ENCODE assay signal across 8 cellular contexts in genomic region chr15:39934415-39935044, GRCh38.
A peak's percentile ranks its signal among the peaks of the same experiment; 100 is the strongest.
DNase-seq lines count a peak whose midpoint lies in the region; TF ChIP-seq lines count a peak whose summit lies in the region.

No MANE protein-coding gene starts in this region.

- H3K27ac ChIP-seq in C4-2B: peak overlapping the region; percentile 89
- H3K27ac ChIP-seq in HEK293 (ENCODE audit: extremely low read depth, low read depth, low read length): peak overlapping the region; percentile 82
- H3K27ac ChIP-seq in WERI-Rb-1: peak overlapping the region; percentile 62

- H3K4me3 ChIP-seq in HEK293 (ENCODE audit: low read depth, low read length) (peak overlapping the region; percentile 78), WERI-Rb-1 (ENCODE audit: low read depth, low read length) (peak overlapping the region; percentile 56), fibroblast of pulmonary artery (replicated peaks; ENCODE audit: low read depth, low read length) (peak overlapping the region; percentile 80), neuron (ENCODE audit: low read length) (peak overlapping the region; percentile 86)

- H3K36me3 ChIP-seq in HEK293 (ENCODE audit: control insufficient read depth in 2 of 2, insufficient read depth in 1 of 2, low read length in 2 of 2) (peaks cover 0 to 14% of the 10 kb centered on the region in 2 experiments; a peak in 1 of 3 replicates), WERI-Rb-1 (no peaks in the 10 kb centered on the region; the same call in 1 of the 2 replicates), neuron (ENCODE audit: insufficient read depth, low read length) (peaks cover 13% of the 10 kb centered on the region)

- no peak for DNase-seq in WERI-Rb-1
- DNase-seq in fibroblast of pulmonary artery (ENCODE audit: low read depth): peak; percentile 29
- no peak for DNase-seq in NCI-H524 treated with DMSO at 0.1 percent for 48 hours (lab: John Stamatoyannopoulos, UW)
- DNase-seq in HCEC 1CT: no peak
- DNase-seq in activated CD4-positive, CD25-positive, alpha-beta regulatory T cell (lab: John Stamatoyannopoulos, UW): no peak

- H3K27me3 ChIP-seq in WERI-Rb-1 (ENCODE audit: insufficient read depth, low read depth, severe bottlenecking): no peaks in the 10 kb centered on the region
- H3K27me3 ChIP-seq in neuron (ENCODE audit: insufficient read depth, low read length): peaks cover 1% of the 10 kb centered on the region

- POLR2A ChIA-PET in HEK293 (lab: Yijun Ruan, JAX): interaction anchor here (0.6 to 2.2 kb wide), 7 partner anchors 9 to 1009 kb away, joined by 3 to 10 read pairs (median 3); partner anchors contain the start of gene GPR176

- H3K4me1 ChIP-seq in HEK293 (ENCODE audit: control insufficient read depth, insufficient read depth, low read length) (no peaks in the 10 kb centered on the region; the same call in 1 of the 2 replicates), neuron (ENCODE audit: insufficient read depth, low read length) (peaks cover 8% of the 10 kb centered on the region)

- TF ChIP-seq CTCF in C4-2B (conservative IDR thresholded peaks at IDR 0.05) (no peak), HEK293 (tag by site-specific recombination; IDR thresholded peaks at IDR 0.05) (no peak), WERI-Rb-1 (IDR thresholded peaks at IDR 0.05; ENCODE audit: low read depth, low read length) (no peak), fibroblast of pulmonary artery (IDR thresholded peaks at IDR 0.05; ENCODE audit: low read length, missing control alignments) (no peak)

- H2AFZ ChIP-seq in neuron (ENCODE audit: low read depth, low read length): peak overlapping the region; percentile 88

- H3K9me3 ChIP-seq in HEK293 (ENCODE audit: control insufficient read depth, insufficient read depth, low read depth, low read length) (no peaks in the 10 kb centered on the region), WERI-Rb-1 (ENCODE audit: severe bottlenecking) (no peaks in the 10 kb centered on the region), neuron (ENCODE audit: low read length) (peaks cover 2% of the 10 kb centered on the region)

- CTCF ChIA-PET in HEK293 (lab: Yijun Ruan, JAX): interaction anchor here (0.6 to 1.5 kb wide), 4 partner anchors 46 to 176 kb away, joined by 3 to 4 read pairs (median 3); no protein-coding TSS in a partner anchor

TF ChIP-seq in HEK293, 187 proteins besides CTCF, POLR2A, EP300 and RAD21:
- TF ChIP-seq ZBTB20 (tag by site-specific recombination; IDR thresholded peaks at IDR 0.05) (peak; percentile 72), KLF7 (tag by site-specific recombination; IDR thresholded peaks at IDR 0.05; ENCODE audit: borderline replicate concordance) (no peak), ZNF121 (tag by site-specific recombination; IDR thresholded peaks at IDR 0.05) (0 out of 2 replicates have a peak, but pooled peaks have one; percentile 17), ZBTB17 (tag by site-specific recombination; IDR thresholded peaks at IDR 0.05) (peak; percentile 97), ZNF555 (tag by site-specific recombination; conservative IDR thresholded peaks at IDR 0.05) (no peak), REPIN1 (tag by site-specific recombination; IDR thresholded peaks at IDR 0.05; ENCODE audit: low read depth) (peak; percentile 34; the same call in 1 of the 2 replicates), ZNF335 (tag by site-specific recombination; conservative IDR thresholded peaks at IDR 0.05) (peak; percentile 97), KLF17 (tag by site-specific recombination; IDR thresholded peaks at IDR 0.05) (no peak), HIC1 (tag by site-specific recombination; IDR thresholded peaks at IDR 0.05) (no peak), ZNF600 (tag by site-specific recombination; IDR thresholded peaks at IDR 0.05) (peak; percentile 77), YY1 (tag by site-specific recombination; IDR thresholded peaks at IDR 0.05) (0 out of 2 replicates have a peak, but pooled peaks have one; percentile 8), ZNF639 (tag by site-specific recombination; IDR thresholded peaks at IDR 0.05) (0 out of 2 replicates have a peak, but pooled peaks have one; percentile 6), ZNF366 (tag by site-specific recombination; conservative IDR thresholded peaks at IDR 0.05) (peak; percentile 23; the same call in 1 of the 2 replicates), ZNF48 (tag by site-specific recombination; IDR thresholded peaks at IDR 0.05) (no peak), ZNF248 (tag by site-specific recombination; IDR thresholded peaks at IDR 0.05) (no peak)
